28 cellular contexts compared by ENCODE assay signal in genomic region chr7:105438254-105438653, GRCh38.
"Had no signal": no experiment of that assay in that cellular context is flagged by ENCODE, and none has a peak within 500 bp of the region (broad histone marks: within the 10 kb centered on the region; RNA-seq: fewer than 3 reads in every experiment).

No MANE protein-coding gene starts in this region.

- H3K36me3 ChIP-seq: WERI-Rb-1 had no signal

- H3K9ac ChIP-seq: KMS-11 had no signal

- H3K36me3 Mint-ChIP-seq: activated CD8-positive, alpha-beta memory T cell treated with anti-CD3 and anti-CD28 coated beads, Interleukin-2, amount 10 ng/mL, durations not matched to agents 7 days and 5 days; activated naive CD4-positive, alpha-beta T cell treated with anti-CD3 and anti-CD28 coated beads, Interleukin-2, amount 10 ng/mL, durations not matched to agents 7 days and 5 days; activated naive CD8-positive, alpha-beta T cell; brain had no signal

- H3K27ac ChIP-seq: KMS-11, WERI-Rb-1 had no signal

- DNase-seq: activated CD4-positive, alpha-beta memory T cell treated with anti-CD3 and anti-CD28 coated beads, Interleukin-2, amount 10 ng/mL, durations not matched to agents 7 days and 5 days; activated CD4-positive, alpha-beta T cell treated with anti-CD3 and anti-CD28 coated beads for 1 hour; activated CD4-positive, CD25-positive, alpha-beta regulatory T cell; activated CD8-positive, alpha-beta memory T cell treated with anti-CD3 and anti-CD28 coated beads for 24 hours; activated CD8-positive, alpha-beta memory T cell treated with anti-CD3 and anti-CD28 coated beads, Interleukin-2, amount 10 ng/mL, durations not matched to agents 7 days and 5 days; activated CD8-positive, alpha-beta memory T cell treated with anti-CD3 and anti-CD28 coated beads, Interleukin-2, amount 50 U/mL, for 48 hours; activated effector memory CD4-positive, alpha-beta T cell treated with Interleukin-2 at 50 U/mL for 16 hours; activated naive CD4-positive, alpha-beta T cell treated with anti-CD3 and anti-CD28 coated beads, Interleukin-2, amount 10 ng/mL, durations not matched to agents 7 days and 5 days; activated naive CD8-positive, alpha-beta T cell treated with anti-CD3 and anti-CD28 coated beads, Interleukin-2, amount 50 U/mL, for 24 hours; anterior cingulate cortex; central memory CD4-positive, alpha-beta T cell; NCI-H1105; NCI-H1417 treated with DMSO at 0.1 percent for 48 hours; NCI-H187 treated with DMSO at 0.1 percent for 48 hours; NCI-H2081; NCI-H2171 treated with DMSO at 0.1 percent for 48 hours; NCI-H2227 treated with DMSO at 0.1 percent for 48 hours; NCI-H446; NCI-H510A treated with DMSO at 0.1 percent for 48 hours; NCI-H526 treated with DMSO at 0.1 percent for 48 hours; NCI-H774; PC-3; Right ventricle myocardium superior; T1000; WERI-Rb-1 had no signal

- ATAC-seq: activated CD8-positive, alpha-beta memory T cell treated with anti-CD3 and anti-CD28 coated beads, Interleukin-2, amount 10 ng/mL, durations not matched to agents 7 days and 5 days; activated naive CD8-positive, alpha-beta T cell treated with anti-CD3 and anti-CD28 coated beads, Interleukin-2, amount 50 U/mL, for 24 hours had no signal

- H3K27me3 Mint-ChIP-seq: activated CD4-positive, alpha-beta memory T cell treated with anti-CD3 and anti-CD28 coated beads, Interleukin-2, amount 10 ng/mL, durations not matched to agents 7 days and 5 days; activated CD8-positive, alpha-beta memory T cell treated with anti-CD3 and anti-CD28 coated beads, Interleukin-2, amount 10 ng/mL, durations not matched to agents 7 days and 5 days; activated naive CD4-positive, alpha-beta T cell treated with anti-CD3 and anti-CD28 coated beads, Interleukin-2, amount 10 ng/mL, durations not matched to agents 7 days and 5 days; activated naive CD8-positive, alpha-beta T cell; activated naive CD8-positive, alpha-beta T cell treated with anti-CD3 and anti-CD28 coated beads, Interleukin-2, amount 50 U/mL, for 24 hours; brain had no signal

- H3K27ac Mint-ChIP-seq: activated CD4-positive, alpha-beta memory T cell treated with anti-CD3 and anti-CD28 coated beads, Interleukin-2, amount 10 ng/mL, durations not matched to agents 7 days and 5 days; activated CD8-positive, alpha-beta memory T cell treated with anti-CD3 and anti-CD28 coated beads, Interleukin-2, amount 10 ng/mL, durations not matched to agents 7 days and 5 days; activated naive CD4-positive, alpha-beta T cell treated with anti-CD3 and anti-CD28 coated beads, Interleukin-2, amount 10 ng/mL, durations not matched to agents 7 days and 5 days; activated naive CD8-positive, alpha-beta T cell; activated naive CD8-positive, alpha-beta T cell treated with anti-CD3 and anti-CD28 coated beads, Interleukin-2, amount 50 U/mL, for 24 hours; brain had no signal

- H3K9me3 Mint-ChIP-seq: activated CD4-positive, alpha-beta memory T cell treated with anti-CD3 and anti-CD28 coated beads, Interleukin-2, amount 10 ng/mL, durations not matched to agents 7 days and 5 days; activated naive CD4-positive, alpha-beta T cell treated with anti-CD3 and anti-CD28 coated beads, Interleukin-2, amount 10 ng/mL, durations not matched to agents 7 days and 5 days; activated naive CD8-positive, alpha-beta T cell treated with anti-CD3 and anti-CD28 coated beads, Interleukin-2, amount 50 U/mL, for 24 hours had no signal

- H3K4me1 Mint-ChIP-seq: activated CD4-positive, alpha-beta memory T cell treated with anti-CD3 and anti-CD28 coated beads, Interleukin-2, amount 10 ng/mL, durations not matched to agents 7 days and 5 days; activated naive CD4-positive, alpha-beta T cell treated with anti-CD3 and anti-CD28 coated beads, Interleukin-2, amount 10 ng/mL, durations not matched to agents 7 days and 5 days; brain had no signal

- H3K4me2 ChIP-seq: KMS-11 had no signal

- H3K4me3 Mint-ChIP-seq: activated CD4-positive, alpha-beta memory T cell treated with anti-CD3 and anti-CD28 coated beads, Interleukin-2, amount 10 ng/mL, durations not matched to agents 7 days and 5 days; activated CD8-positive, alpha-beta memory T cell treated with anti-CD3 and anti-CD28 coated beads, Interleukin-2, amount 10 ng/mL, durations not matched to agents 7 days and 5 days; activated naive CD4-positive, alpha-beta T cell treated with anti-CD3 and anti-CD28 coated beads, Interleukin-2, amount 10 ng/mL, durations not matched to agents 7 days and 5 days; activated naive CD8-positive, alpha-beta T cell; activated naive CD8-positive, alpha-beta T cell treated with anti-CD3 and anti-CD28 coated beads, Interleukin-2, amount 50 U/mL, for 24 hours; brain had no signal
